In genomic region chr10:72825163-72825562, GRCh38 we compare ENCODE assay signal across 28 cellular contexts.
"Had no signal": no experiment of that assay in that cellular context is flagged by ENCODE, and none has a peak within 500 bp of the region (broad histone marks: within the 10 kb centered on the region; RNA-seq: fewer than 3 reads in every experiment).

No MANE protein-coding gene starts in this region.

- FAIRE-seq: astrocyte, bronchial epithelial cell had no signal

- H3K4me1 ChIP-seq: foreskin keratinocyte had no signal

- H3K27ac ChIP-seq: brain microvascular endothelial cell, coronary artery, dorsolateral prefrontal cortex, esophagus muscularis mucosa, foreskin keratinocyte, gastroesophageal sphincter had no signal

- H3K4me3 ChIP-seq: coronary artery, dorsolateral prefrontal cortex, esophagus muscularis mucosa, gastroesophageal sphincter had no signal

- H3K27me3 Mint-ChIP-seq: activated CD8-positive, alpha-beta T cell treated with anti-CD3 and anti-CD28 coated beads for 36 hours; activated naive CD8-positive, alpha-beta T cell; activated T-helper 17 cell treated with anti-CD3 and anti-CD28 coated beads, Interleukin-2, amount 50 U/mL, for 72 hours; central memory CD8-positive, alpha-beta T cell; dendritic cell treated with granulocyte-macrophage colony-stimulating factor and Interleukin-4, amounts not matched to agents 40 ng/mL and 50 ng/mL, for 4 days had no signal

- H3K27me3 ChIP-seq: brain microvascular endothelial cell, dorsolateral prefrontal cortex, esophagus muscularis mucosa, foreskin keratinocyte, gastroesophageal sphincter had no signal

- H3K4me3 Mint-ChIP-seq: activated CD8-positive, alpha-beta T cell treated with anti-CD3 and anti-CD28 coated beads for 36 hours; activated naive CD8-positive, alpha-beta T cell; activated T-cell treated with anti-CD3 and anti-CD28 coated beads, Interleukin-2, amount 50 U/mL, for 4 hours; activated T-helper 17 cell treated with anti-CD3 and anti-CD28 coated beads, Interleukin-2, amount 50 U/mL, for 72 hours; central memory CD8-positive, alpha-beta T cell; dendritic cell treated with granulocyte-macrophage colony-stimulating factor and Interleukin-4, amounts not matched to agents 40 ng/mL and 50 ng/mL, for 4 days had no signal

- H3K9me3 ChIP-seq: esophagus muscularis mucosa, gastroesophageal sphincter had no signal

- H3K4me1 Mint-ChIP-seq: activated T-helper 17 cell treated with anti-CD3 and anti-CD28 coated beads, Interleukin-2, amount 50 U/mL, for 72 hours; central memory CD8-positive, alpha-beta T cell had no signal

- H3K9me3 Mint-ChIP-seq: activated T-cell treated with anti-CD3 and anti-CD28 coated beads, Interleukin-2, amount 50 U/mL, for 4 hours; activated T-helper 17 cell treated with anti-CD3 and anti-CD28 coated beads, Interleukin-2, amount 50 U/mL, for 72 hours; central memory CD8-positive, alpha-beta T cell; dendritic cell treated with granulocyte-macrophage colony-stimulating factor and Interleukin-4, amounts not matched to agents 40 ng/mL and 50 ng/mL, for 4 days had no signal

- H3K27ac Mint-ChIP-seq: activated CD8-positive, alpha-beta T cell treated with anti-CD3 and anti-CD28 coated beads for 36 hours; activated naive CD8-positive, alpha-beta T cell; activated T-helper 17 cell treated with anti-CD3 and anti-CD28 coated beads, Interleukin-2, amount 50 U/mL, for 72 hours; dendritic cell treated with granulocyte-macrophage colony-stimulating factor and Interleukin-4, amounts not matched to agents 40 ng/mL and 50 ng/mL, for 4 days had no signal

- DNase-seq: activated CD4-positive, alpha-beta T cell treated with anti-CD3 and anti-CD28 coated beads for 1 hour; activated CD4-positive, alpha-beta T cell treated with anti-CD3 and anti-CD28 coated beads for 48 hours; activated CD4-positive, alpha-beta T cell treated with anti-CD3 and anti-CD28 coated beads, Interleukin-2, amount 50 U/mL, for 1 hour; activated CD4-positive, alpha-beta T cell treated with anti-CD3 and anti-CD28 coated beads, Interleukin-2, amount 50 U/mL, for 48 hours; activated CD8-positive, alpha-beta memory T cell treated with anti-CD3 and anti-CD28 coated beads for 24 hours; activated CD8-positive, alpha-beta T cell treated with anti-CD3 and anti-CD28 coated beads for 36 hours; activated effector memory CD4-positive, alpha-beta T cell treated with Interleukin-2 at 50 U/mL for 16 hours; activated gamma-delta T cell treated with Interleukin-2 at 50 U/mL for 16 hours; activated naive CD4-positive, alpha-beta T cell treated with anti-CD3 and anti-CD28 coated beads, Interleukin-2, amount 50 U/mL, for 16 hours; activated naive CD4-positive, alpha-beta T cell treated with Interleukin-2 at 50 U/mL for 16 hours; activated T-cell treated with anti-CD3 and anti-CD28 coated beads, Interleukin-2, amount 50 U/mL, for 4 hours; amniotic stem cell; anterior cingulate cortex; brain microvascular endothelial cell; dorsolateral prefrontal cortex; effector memory CD4-positive, alpha-beta T cell; erythroblast; foreskin keratinocyte; T-helper 2 cell had no signal

- ATAC-seq: activated CD8-positive, alpha-beta T cell treated with anti-CD3 and anti-CD28 coated beads for 36 hours; activated T-cell treated with anti-CD3 and anti-CD28 coated beads, Interleukin-2, amount 50 U/mL, for 4 hours; activated T-helper 17 cell treated with anti-CD3 and anti-CD28 coated beads, Interleukin-2, amount 50 U/mL, for 72 hours; foreskin keratinocyte; gastroesophageal sphincter had no signal

- H3K36me3 ChIP-seq: brain microvascular endothelial cell, esophagus muscularis mucosa, gastroesophageal sphincter had no signal
